10 cellular contexts compared by ENCODE assay signal in genomic region chr2:154952346-154953010, GRCh38.
DNase-seq lines count a peak whose midpoint lies in the region; ATAC-seq and TF ChIP-seq lines count a peak whose summit lies in the region.
"Had no signal": no experiment of that assay in that cellular context is flagged by ENCODE, and none has a peak within 500 bp of the region (broad histone marks: within the 10 kb centered on the region; RNA-seq: fewer than 3 reads in every experiment).

No MANE protein-coding gene starts in this region.

- H3K27ac ChIP-seq in transverse colon, result no peak overlapping the region
- H3K27ac ChIP-seq: HL-60, upper lobe of right lung had no signal

- TF ChIP-seq POLR2A in transverse colon (IDR thresholded peaks at IDR 0.05) (no peak), lower leg skin (IDR thresholded peaks at IDR 0.05) (no peak)

- peak; percentile 3 for DNase-seq in NCI-H2029 (lab: John Stamatoyannopoulos, UW)
- no peak for DNase-seq in NCI-H2029 treated with DMSO at 0.1 percent for 48 hours (lab: John Stamatoyannopoulos, UW)
- DNase-seq in NCI-H226, result peak; percentile 6
- DNase-seq in cerebellar nuclear complex (lab: John Stamatoyannopoulos, UW), result peak; percentile 6 to 79
- peak; percentile 30 for DNase-seq in renal cortical epithelial cell (ENCODE audit: low read depth)
- DNase-seq in transverse colon, result no peak
- DNase-seq in lower leg skin (ENCODE audit: low spot score in 2 of 2), result no peak
- DNase-seq: upper lobe of right lung had no signal

- H3K27me3 ChIP-seq in transverse colon, result no peaks in the 10 kb centered on the region
- H3K27me3 ChIP-seq: upper lobe of right lung had no signal

- H3K4me3 ChIP-seq in transverse colon (no peak overlapping the region), lower leg skin (ENCODE audit: low read depth, poor library complexity, severe bottlenecking) (no peak overlapping the region)
- H3K4me3 ChIP-seq: upper lobe of right lung had no signal

- no peak for ATAC-seq in GM21717 (IDR thresholded peaks at IDR 0.05; ENCODE audit: unreplicated experiment)
- ATAC-seq: upper lobe of right lung had no signal

- H3K9me3 ChIP-seq in transverse colon, result no peaks in the 10 kb centered on the region
- H3K9me3 ChIP-seq: upper lobe of right lung had no signal

- intact Hi-C loops in transverse colon (cut with DNase I; ENCODE audit: low total_unique reads), result no loop called here
- intact Hi-C loops in lower leg skin (cut with DNase I; ENCODE audit: low total_unique reads), result no loop called here

- 63 to 67% methylated on average over 4 of the region's 4 CpGs for WGBS in transverse colon (ENCODE audit: low coverage in 1 of 2), 2 donors
- WGBS in lower leg skin, 2 donors, result 65% methylated on average over 4 of the region's 4 CpGs

- H3K4me1 ChIP-seq in transverse colon, result no peaks in the 10 kb centered on the region
- H3K4me1 ChIP-seq: upper lobe of right lung had no signal

- TF ChIP-seq CTCF in transverse colon (IDR thresholded peaks at IDR 0.05) (no peak), lower leg skin (IDR thresholded peaks at IDR 0.05) (no peak)

- in situ Hi-C loops in transverse colon (cut with MboI; ENCODE audit: low pct_ligation_motif_present in 1 of 4, low pct_unique_long_range_greater_than_20kb in 1 of 4, low sequenced_read_pairs in 3 of 4), result no loop called here

- no peak for TF ChIP-seq EP300 in transverse colon (IDR thresholded peaks at IDR 0.05; ENCODE audit: low read depth)

- no peaks in the 10 kb centered on the region for H3K36me3 ChIP-seq in transverse colon
- H3K36me3 ChIP-seq: upper lobe of right lung had no signal

Comparison
In these comparisons a context has a peak if more than half of its experiments do, and no peak if none do; other contexts are left out.
1. DNase-seq: peak in NCI-H2029 (single experiment), NCI-H226 (single experiment), cerebellar nuclear complex (2 of 2) and renal cortical epithelial cell (single experiment); none in NCI-H2029 treated with DMSO at 0.1 percent for 48 hours (single experiment), transverse colon (single experiment) and lower leg skin (0 of 2).